ENCODE assay signal across 8 cellular contexts in the genomic region with DNA sequence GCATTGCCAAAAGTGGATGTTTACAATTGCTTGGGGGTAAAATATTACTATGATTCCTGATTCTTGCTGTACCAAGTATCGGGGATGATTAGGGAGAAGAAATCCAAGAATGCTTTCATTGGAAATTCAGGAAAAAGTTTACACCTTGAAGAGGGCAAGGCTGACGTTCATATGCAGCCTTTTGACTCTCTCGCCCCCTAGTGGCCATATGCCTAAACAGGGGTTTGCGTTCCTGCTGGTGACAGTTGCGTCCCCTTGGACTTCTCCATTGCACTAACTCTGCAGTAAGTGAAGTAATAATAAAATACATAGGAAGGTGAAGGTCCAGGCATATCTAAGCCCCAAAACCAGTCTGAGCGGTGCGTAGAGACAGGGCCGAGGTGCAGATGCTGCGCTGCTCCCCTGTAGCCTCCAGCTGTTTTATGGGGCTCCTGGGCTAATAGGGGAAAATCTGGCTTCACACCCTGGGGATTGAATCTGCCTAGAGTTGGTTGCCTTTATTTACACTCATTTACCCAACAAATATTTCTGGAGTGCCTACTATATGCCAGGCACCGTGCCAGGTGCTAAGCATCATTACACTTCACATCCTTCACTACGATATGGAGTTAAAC. TPM values are rescaled to one million over a fixed set of nuclear protein-coding genes. Genes with fewer than 3 reads are reported as not detected.
A peak's percentile ranks its signal among the peaks of the same experiment; 100 is the strongest.
DNase-seq lines count a peak whose midpoint lies in the region; ATAC-seq, FAIRE-seq and TF ChIP-seq lines count a peak whose summit lies in the region.

No MANE protein-coding gene starts in this region.

- TF ChIP-seq EP300 in transverse colon (IDR thresholded peaks at IDR 0.05; ENCODE audit: low read depth): no peak

- no peaks in the 10 kb centered on the region for H3K9me3 ChIP-seq in CD4-positive, CD25-positive, alpha-beta regulatory T cell (ENCODE audit: control insufficient read depth in 2 of 2, low read length in 2 of 2)
- no peaks in the 10 kb centered on the region for H3K9me3 ChIP-seq in transverse colon

- no peaks in the 10 kb centered on the region for H3K36me3 ChIP-seq in CD4-positive, CD25-positive, alpha-beta regulatory T cell (ENCODE audit: control insufficient read depth, insufficient read depth, low read length)
- no peaks in the 10 kb centered on the region for H3K36me3 ChIP-seq in transverse colon

- no peak overlapping the region for H3K27ac Mint-ChIP-seq in CD4-positive, CD25-positive, alpha-beta regulatory T cell
- no peak overlapping the region for H3K27ac Mint-ChIP-seq in activated T-cell treated with anti-CD3 and anti-CD28 coated beads, Interleukin-2, amount 50 U/mL, for 72 hours

- H3K27me3 ChIP-seq in CD4-positive, CD25-positive, alpha-beta regulatory T cell (ENCODE audit: control insufficient read depth, insufficient read depth, low read length): no peaks in the 10 kb centered on the region
- no peaks in the 10 kb centered on the region for H3K27me3 ChIP-seq in transverse colon

- no peak overlapping the region for H3K4me3 ChIP-seq in CD4-positive, CD25-positive, alpha-beta regulatory T cell (ENCODE audit: low read depth, low read length)
- no peak overlapping the region for H3K4me3 ChIP-seq in transverse colon

- TF ChIP-seq POLR2A in transverse colon (IDR thresholded peaks at IDR 0.05): no peak

- no peak overlapping the region for H3K4me3 Mint-ChIP-seq in CD4-positive, CD25-positive, alpha-beta regulatory T cell
- no peak overlapping the region for H3K4me3 Mint-ChIP-seq in activated T-cell treated with anti-CD3 and anti-CD28 coated beads, Interleukin-2, amount 50 U/mL, for 72 hours

- intact Hi-C loops in transverse colon (cut with DNase I; ENCODE audit: low total_unique reads): no loop called here

- in situ Hi-C loops in transverse colon (cut with MboI; ENCODE audit: low pct_ligation_motif_present in 1 of 4, low pct_unique_long_range_greater_than_20kb in 1 of 4, low sequenced_read_pairs in 3 of 4): loop anchor here (10.0 to 25.0 kb wide), 5 partner anchors 192 to 884 kb away; no protein-coding TSS in a partner anchor

- peaks cover 0 to 4% (median 0%) of the 10 kb centered on the region in 7 donors for H3K9me3 Mint-ChIP-seq in CD4-positive, CD25-positive, alpha-beta regulatory T cell
- H3K9me3 Mint-ChIP-seq in activated T-cell treated with anti-CD3 and anti-CD28 coated beads, Interleukin-2, amount 50 U/mL, for 72 hours: no peaks in the 10 kb centered on the region

- peak; percentile 74 for FAIRE-seq in GM19239 (lab: Jason Lieb, UNC)

- peak; percentile 82 to 96 (median 94) for TF ChIP-seq CTCF in transverse colon (IDR thresholded peaks at IDR 0.05)

- DNase-seq in CD4-positive, CD25-positive, alpha-beta regulatory T cell: peak; percentile 19 to 59 (median 32)
- DNase-seq in GM19239 (ENCODE audit: insufficient read length, low spot score) (peak; percentile 63), OCI-M1 (lab: John Stamatoyannopoulos, UW) (peak; percentile 82), fibroblast of the conjunctiva (ENCODE audit: low read depth) (peak; percentile 47), nucleus accumbens (lab: John Stamatoyannopoulos, UW) (peak in 46 of 56 donors; percentile 3 to 84 (median 30)), transverse colon (peak; percentile 79)
- peak; percentile 65 to 72 for DNase-seq in activated T-cell treated with anti-CD3 and anti-CD28 coated beads, Interleukin-2, amount 50 U/mL, for 72 hours

- no peaks in the 10 kb centered on the region for H3K4me1 ChIP-seq in CD4-positive, CD25-positive, alpha-beta regulatory T cell (ENCODE audit: control insufficient read depth, insufficient read depth, low read length, poor library complexity, severe bottlenecking)
- peaks cover 0 to 6% (median 2%) of the 10 kb centered on the region in 4 donors for H3K4me1 ChIP-seq in transverse colon

- H3K4me1 Mint-ChIP-seq in CD4-positive, CD25-positive, alpha-beta regulatory T cell: no peaks in the 10 kb centered on the region
- no peaks in the 10 kb centered on the region for H3K4me1 Mint-ChIP-seq in activated T-cell treated with anti-CD3 and anti-CD28 coated beads, Interleukin-2, amount 50 U/mL, for 72 hours (ENCODE audit: low read depth)

- 28 to 43% methylated on average over 4 to 11 of the region's 11 CpGs for WGBS in transverse colon (ENCODE audit: low coverage in 1 of 2), 2 donors

- ATAC-seq in CD4-positive, CD25-positive, alpha-beta regulatory T cell (ENCODE audit: low read depth in 2 of 2): peak in 1 of 2 donors; percentile 50
- ATAC-seq in HG03442 (IDR thresholded peaks at IDR 0.05; ENCODE audit: unreplicated experiment): peak; percentile 87
- ATAC-seq in activated T-cell treated with anti-CD3 and anti-CD28 coated beads, Interleukin-2, amount 50 U/mL, for 72 hours (replicated peaks in 1 of 2): peak in 1 of 2 donors; percentile 41

- H3K36me3 Mint-ChIP-seq in CD4-positive, CD25-positive, alpha-beta regulatory T cell: no peaks in the 10 kb centered on the region
- no peaks in the 10 kb centered on the region for H3K36me3 Mint-ChIP-seq in activated T-cell treated with anti-CD3 and anti-CD28 coated beads, Interleukin-2, amount 50 U/mL, for 72 hours (ENCODE audit: insufficient read depth in 2 of 2)

- H3K27ac ChIP-seq in CD4-positive, CD25-positive, alpha-beta regulatory T cell (ENCODE audit: insufficient read depth, low read length, poor library complexity, severe bottlenecking): no peak overlapping the region
- H3K27ac ChIP-seq in transverse colon: no peak overlapping the region

- H3K27me3 Mint-ChIP-seq in CD4-positive, CD25-positive, alpha-beta regulatory T cell: no peaks in the 10 kb centered on the region
- H3K27me3 Mint-ChIP-seq in activated T-cell treated with anti-CD3 and anti-CD28 coated beads, Interleukin-2, amount 50 U/mL, for 72 hours (ENCODE audit: low read depth): no peaks in the 10 kb centered on the region

RNA-seq across cellular contexts. Expression of gene KIAA1217, which starts 12.4 kb away (rescaled TPM):
- 0.10 TPM for total RNA-seq in CD4-positive, CD25-positive, alpha-beta regulatory T cell
- polyA plus RNA-seq in CD4-positive, CD25-positive, alpha-beta regulatory T cell: not detected
- under 1 TPM; 0.60 to 0.84 TPM for total RNA-seq in activated T-cell treated with anti-CD3 and anti-CD28 coated beads, Interleukin-2, amount 50 U/mL, for 72 hours
- total RNA-seq in transverse colon: 100 to 1,000 TPM in 1 of 4 donors, 10 to 100 TPM in 3; 56.5 to 175 (median 72.0) TPM

Comparison
In these comparisons a context has a peak if more than half of its experiments do, and no peak if none do; other contexts are left out.
1. DNase-seq: peak in every context shown above with its lines; median percentile 82 in OCI-M1; 79 in transverse colon; 68 in activated T-cell treated with anti-CD3 and anti-CD28 coated beads, Interleukin-2, amount 50 U/mL, for 72 hours; 63 in GM19239; 47 in fibroblast of the conjunctiva; 32 in CD4-positive, CD25-positive, alpha-beta regulatory T cell; 30 in nucleus accumbens.
2. RNA of gene KIAA1217, which starts 12.4 kb away (total RNA-seq): 56.5 to 175 TPM in transverse colon; 0.60 to 0.84 TPM in activated T-cell treated with anti-CD3 and anti-CD28 coated beads, Interleukin-2, amount 50 U/mL, for 72 hours and 0.10 TPM in CD4-positive, CD25-positive, alpha-beta regulatory T cell (single experiment); every median in the first group is over 10 times any median in the second.